8 cellular contexts compared by ENCODE assay signal in the genomic region with DNA sequence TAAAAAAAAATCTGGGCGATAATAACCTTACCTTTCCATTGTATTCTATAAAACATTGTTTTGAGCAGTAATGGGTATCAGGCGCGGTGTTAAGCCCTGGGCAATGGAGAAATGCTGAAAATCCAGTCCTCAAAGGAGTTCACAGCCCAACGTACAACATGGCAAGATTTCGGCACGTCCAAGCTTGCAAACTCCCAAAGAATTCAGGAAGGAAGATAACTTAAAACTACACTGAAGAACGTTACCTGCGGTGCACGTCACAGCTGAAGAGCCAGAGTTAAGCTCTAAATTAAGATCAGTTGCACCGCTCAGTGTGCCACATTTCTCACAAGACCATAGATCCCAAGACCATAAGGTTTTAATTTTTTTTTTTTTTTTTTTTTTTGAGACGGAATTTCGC. TPM values are rescaled to one million over a fixed set of nuclear protein-coding genes. Genes with fewer than 3 reads are reported as not detected.
A peak's percentile ranks its signal among the peaks of the same experiment; 100 is the strongest.
DNase-seq lines count a peak whose midpoint lies in the region; ATAC-seq and TF ChIP-seq lines count a peak whose summit lies in the region.

No MANE protein-coding gene starts in this region.

- no peak for ATAC-seq in Right ventricle myocardium superior (ENCODE audit: poor library complexity)
- no peak for ATAC-seq in GM21390 (IDR thresholded peaks at IDR 0.05; ENCODE audit: unreplicated experiment)

- H3K9me3 Mint-ChIP-seq in mesothelial cell of epicardium, result no peaks in the 10 kb centered on the region

- H3K4me3 ChIP-seq in right atrium auricular region, result peak overlapping the region; percentile 41 to 68
- H3K4me3 ChIP-seq in cardiac fibroblast (replicated peaks in 1 of 2; ENCODE audit: low read depth in 2 of 2, low read length in 2 of 2), result peak overlapping the region; percentile 60 to 65

- H3K27me3 ChIP-seq in right atrium auricular region, result no peaks in the 10 kb centered on the region

- TF ChIP-seq CTCF in right atrium auricular region (IDR thresholded peaks at IDR 0.05) (no peak), cardiac fibroblast (IDR thresholded peaks at IDR 0.05; ENCODE audit: low read depth, low read length) (no peak), mesothelial cell of epicardium (IDR thresholded peaks at IDR 0.05; ENCODE audit: unreplicated experiment) (no peak)

- no peaks in the 10 kb centered on the region for H3K9me3 ChIP-seq in right atrium auricular region

- peaks cover 8% of the 10 kb centered on the region for H3K36me3 Mint-ChIP-seq in mesothelial cell of epicardium

- intact Hi-C loops in Right ventricle myocardium superior (cut with DNase I), result loop anchor here (5.0 kb wide), 1 partner anchor 242 kb away; no protein-coding TSS in a partner anchor

- peak overlapping the region; percentile 84 for H3K27ac Mint-ChIP-seq in mesothelial cell of epicardium

- no peak overlapping the region for H3K27ac ChIP-seq in right atrium auricular region

- no peak for DNase-seq in right atrium auricular region (ENCODE audit: low spot score)
- DNase-seq in Right ventricle myocardium superior, result no peak
- DNase-seq in cardiac fibroblast (ENCODE audit: low read depth in 2 of 2), result peak; percentile 21 to 24
- DNase-seq in mesothelial cell of epicardium (ENCODE audit: low spot score in 2 of 2, unreplicated experiment in 2 of 2), result no peak
- DNase-seq in amniotic stem cell (lab: John Stamatoyannopoulos, UW), result no peak
- DNase-seq in activated effector memory CD4-positive, alpha-beta T cell treated with anti-CD3 and anti-CD28 coated beads, Interleukin-2, amount 50 U/mL, for 16 hours, result no peak
- DNase-seq in OCI-M2 (lab: John Stamatoyannopoulos, UW; ENCODE audit: unreplicated experiment), result no peak

- peaks cover 6% of the 10 kb centered on the region for H3K36me3 ChIP-seq in right atrium auricular region

- no peaks in the 10 kb centered on the region for H3K27me3 Mint-ChIP-seq in mesothelial cell of epicardium (ENCODE audit: low read depth)

- H3K4me1 ChIP-seq in right atrium auricular region, result peaks cover 0 to 14% of the 10 kb centered on the region in 2 donors

- H3K4me1 Mint-ChIP-seq in mesothelial cell of epicardium, result peaks cover 22% of the 10 kb centered on the region

- peak overlapping the region; percentile 74 for H3K4me3 Mint-ChIP-seq in mesothelial cell of epicardium

RNA-seq across cellular contexts. Expression of gene ALDH7A1, which starts 0.9 kb away (rescaled TPM):
- total RNA-seq in right atrium auricular region (10 to 100 TPM in 1 of 2 donors, 1 to 10 TPM in 1; 9.6 to 13.9 TPM), Right ventricle myocardium superior (41.6 TPM), mesothelial cell of epicardium (111 to 119 TPM (median 111 TPM) in 3 replicates)

RNA-seq across cellular contexts. Expression of gene PHAX, which starts 6.7 kb away (rescaled TPM):
- 10 to 100 TPM; 24.4 to 30.1 TPM for total RNA-seq in right atrium auricular region
- total RNA-seq in Right ventricle myocardium superior, result 27.7 TPM
- 36.8 to 47.3 TPM (median 42.8 TPM) in 3 replicates for total RNA-seq in mesothelial cell of epicardium

Comparison
In these comparisons a context has a peak if more than half of its experiments do, and no peak if none do; other contexts are left out.
1. DNase-seq: peak in cardiac fibroblast (2 of 2); none in right atrium auricular region (single experiment), Right ventricle myocardium superior (single experiment), mesothelial cell of epicardium (0 of 2), amniotic stem cell (single experiment), activated effector memory CD4-positive, alpha-beta T cell treated with anti-CD3 and anti-CD28 coated beads, Interleukin-2, amount 50 U/mL, for 16 hours (single experiment) and OCI-M2 (single experiment).